Comparison of ENCODE assay signal across 25 cellular contexts in genomic region chr2:69124327-69124726, GRCh38.
A peak's percentile ranks its signal among the peaks of the same experiment; 100 is the strongest.
DNase-seq lines count a peak whose midpoint lies in the region; ATAC-seq and TF ChIP-seq lines count a peak whose summit lies in the region.
"Had no signal": no experiment of that assay in that cellular context is flagged by ENCODE, and none has a peak within 500 bp of the region (broad histone marks: within the 10 kb centered on the region; RNA-seq: fewer than 3 reads in every experiment).

No MANE protein-coding gene starts in this region.

- intact Hi-C loops in Right ventricle myocardium superior (cut with DNase I), result no loop called here
- intact Hi-C loops in left ventricle myocardium inferior (cut with micrococcal nuclease), result no loop called here
- intact Hi-C loops in left ventricle myocardium superior (cut with micrococcal nuclease), result no loop called here
- intact Hi-C loops in esophagus muscularis mucosa (cut with DNase I), result no loop called here

- no peak overlapping the region for H3K4me3 ChIP-seq in left ventricle myocardium inferior
- no peak overlapping the region for H3K4me3 ChIP-seq in right atrium auricular region
- no peak overlapping the region for H3K4me3 ChIP-seq in esophagus muscularis mucosa
- H3K4me3 ChIP-seq: A549; BLaER1 treated with 17β-estradiol and CSF1 and Interleukin-3, amounts not matched to agents 10 nM and 100 nM; GM12878; GM23248 had no signal

- H3K36me3 ChIP-seq in left ventricle myocardium inferior (peaks cover 3% of the 10 kb centered on the region), right atrium auricular region (no peaks in the 10 kb centered on the region), esophagus muscularis mucosa (peaks cover 0 to 48% (median 10%) of the 10 kb centered on the region in 4 donors)
- H3K36me3 ChIP-seq: BE2C; BLaER1 treated with 17β-estradiol and CSF1 and Interleukin-3, amounts not matched to agents 10 nM and 100 nM had no signal

- H3K9me3 ChIP-seq in left ventricle myocardium inferior (replicated peaks), result no peaks in the 10 kb centered on the region
- H3K9me3 ChIP-seq in right atrium auricular region, result no peaks in the 10 kb centered on the region
- H3K9me3 ChIP-seq in esophagus muscularis mucosa, result no peaks in the 10 kb centered on the region
- H3K9me3 ChIP-seq: A549; BE2C; BLaER1 treated with 17β-estradiol and CSF1 and Interleukin-3, amounts not matched to agents 10 nM and 100 nM had no signal

- POLR2A ChIA-PET in HEK293T (lab: Yijun Ruan, JAX), result no interaction called here

- peaks cover 44% of the 10 kb centered on the region for H3K4me1 Mint-ChIP-seq in chondrocyte (ENCODE audit: low read depth)
- no peaks in the 10 kb centered on the region for H3K4me1 Mint-ChIP-seq in stimulated activated memory B cell treated with anti-CD40 and anti-IgM and Interleukin-4, amounts not matched to agents 10 μg/mL and 1 μg/mL and 100 μg/mL, for 72 hours
- H3K4me1 Mint-ChIP-seq: CD14-positive monocyte; CD8-positive, alpha-beta memory T cell had no signal

- TF ChIP-seq EP300 in esophagus muscularis mucosa (IDR thresholded peaks at IDR 0.05), result no peak

- no peaks in the 10 kb centered on the region for H3K9me3 Mint-ChIP-seq in chondrocyte (ENCODE audit: low read depth)
- no peaks in the 10 kb centered on the region for H3K9me3 Mint-ChIP-seq in stimulated activated memory B cell treated with anti-CD40 and anti-IgM and Interleukin-4, amounts not matched to agents 10 μg/mL and 1 μg/mL and 100 μg/mL, for 72 hours
- H3K9me3 Mint-ChIP-seq: CD4-positive, alpha-beta T cell; CD8-positive, alpha-beta memory T cell had no signal

- H3K27ac ChIP-seq in left ventricle myocardium inferior (replicated peaks), result no peak overlapping the region
- no peak overlapping the region for H3K27ac ChIP-seq in right atrium auricular region
- no peak overlapping the region for H3K27ac ChIP-seq in esophagus muscularis mucosa (replicated peaks in 1 of 4)
- H3K27ac ChIP-seq: A549; BLaER1 treated with 17β-estradiol and CSF1 and Interleukin-3, amounts not matched to agents 10 nM and 100 nM; GM23248 had no signal

- 83% methylated on average over 4 of the region's 4 CpGs for WGBS in esophagus muscularis mucosa

- CTCF ChIA-PET in HEK293T (lab: Yijun Ruan, JAX), result no interaction called here

- H3K4me1 ChIP-seq in left ventricle myocardium inferior, result peaks cover 32% of the 10 kb centered on the region
- peaks cover 0 to 8% of the 10 kb centered on the region in 2 donors for H3K4me1 ChIP-seq in right atrium auricular region
- peaks cover 2 to 22% (median 18%) of the 10 kb centered on the region in 4 donors for H3K4me1 ChIP-seq in esophagus muscularis mucosa
- H3K4me1 ChIP-seq: A549, BE2C had no signal

- H3K27me3 ChIP-seq in left ventricle myocardium inferior (ENCODE audit: low read depth), result no peaks in the 10 kb centered on the region
- no peaks in the 10 kb centered on the region for H3K27me3 ChIP-seq in right atrium auricular region
- H3K27me3 ChIP-seq in esophagus muscularis mucosa, result no peaks in the 10 kb centered on the region
- H3K27me3 ChIP-seq: BE2C; BLaER1 treated with 17β-estradiol and CSF1 and Interleukin-3, amounts not matched to agents 10 nM and 100 nM had no signal

- H3K27ac Mint-ChIP-seq in chondrocyte (ENCODE audit: unreplicated experiment), result peak overlapping the region; percentile 10
- no peak overlapping the region for H3K27ac Mint-ChIP-seq in stimulated activated memory B cell treated with anti-CD40 and anti-IgM and Interleukin-4, amounts not matched to agents 10 μg/mL and 1 μg/mL and 100 μg/mL, for 72 hours
- H3K27ac Mint-ChIP-seq: CD14-positive monocyte; CD4-positive, alpha-beta T cell; CD8-positive, alpha-beta memory T cell had no signal

- TF ChIP-seq CTCF in left ventricle myocardium inferior (IDR thresholded peaks at IDR 0.05; ENCODE audit: borderline replicate concordance) (no peak), right atrium auricular region (IDR thresholded peaks at IDR 0.05) (no peak), chondrocyte (IDR thresholded peaks at IDR 0.05) (no peak), esophagus muscularis mucosa (IDR thresholded peaks at IDR 0.05) (no peak)

- peaks cover 31% of the 10 kb centered on the region for H3K36me3 Mint-ChIP-seq in chondrocyte (ENCODE audit: low read depth)
- no peaks in the 10 kb centered on the region for H3K36me3 Mint-ChIP-seq in stimulated activated memory B cell treated with anti-CD40 and anti-IgM and Interleukin-4, amounts not matched to agents 10 μg/mL and 1 μg/mL and 100 μg/mL, for 72 hours
- H3K36me3 Mint-ChIP-seq: CD14-positive monocyte; CD8-positive, alpha-beta memory T cell had no signal

- peak; percentile 38 for ATAC-seq in Right ventricle myocardium superior (ENCODE audit: poor library complexity)
- ATAC-seq in left ventricle myocardium superior, result peak; percentile 44
- peak; percentile 6 for ATAC-seq in stimulated activated memory B cell treated with anti-CD40 and anti-IgM and Interleukin-4, amounts not matched to agents 10 μg/mL and 1 μg/mL and 100 μg/mL, for 72 hours
- ATAC-seq: A549, GM12878 had no signal

- TF ChIP-seq POLR2A in esophagus muscularis mucosa (IDR thresholded peaks at IDR 0.05; ENCODE audit: low read depth), result no peak

- no peak for DNase-seq in Right ventricle myocardium superior
- DNase-seq in left ventricle myocardium inferior, result no peak
- no peak for DNase-seq in left ventricle myocardium superior
- no peak for DNase-seq in right atrium auricular region (ENCODE audit: low spot score)
- no peak for DNase-seq in chondrocyte (ENCODE audit: low spot score)
- no peak for DNase-seq in esophagus muscularis mucosa (ENCODE audit: extremely low spot score)
- DNase-seq in HEK293T (ENCODE audit: extremely low spot score), result no peak
- DNase-seq: 8988T; ACHN; AML-193; BE2C; CD4-positive, alpha-beta T cell; CD8-positive, alpha-beta memory T cell; DMS 273 treated with DMSO at 0.1 percent for 48 hours; DMS79; EL; GDM1; GM23248; H7; HCEC 1CT had no signal

- no peak overlapping the region for H3K4me3 Mint-ChIP-seq in chondrocyte (ENCODE audit: unreplicated experiment)
- H3K4me3 Mint-ChIP-seq in stimulated activated memory B cell treated with anti-CD40 and anti-IgM and Interleukin-4, amounts not matched to agents 10 μg/mL and 1 μg/mL and 100 μg/mL, for 72 hours, result no peak overlapping the region
- H3K4me3 Mint-ChIP-seq: CD14-positive monocyte; CD4-positive, alpha-beta T cell; CD8-positive, alpha-beta memory T cell had no signal

- no peaks in the 10 kb centered on the region for H3K27me3 Mint-ChIP-seq in chondrocyte (ENCODE audit: low read depth)
- H3K27me3 Mint-ChIP-seq in stimulated activated memory B cell treated with anti-CD40 and anti-IgM and Interleukin-4, amounts not matched to agents 10 μg/mL and 1 μg/mL and 100 μg/mL, for 72 hours, result peaks cover 37% of the 10 kb centered on the region
- H3K27me3 Mint-ChIP-seq: CD4-positive, alpha-beta T cell had no signal

TF ChIP-seq in HEK293T, 16 proteins besides CTCF, POLR2A, EP300 and RAD21:
- TF ChIP-seq HDGF (IDR thresholded peaks at IDR 0.05; ENCODE audit: borderline replicate concordance) (no peak), ARNT (IDR thresholded peaks at IDR 0.05) (no peak), PKNOX1 (IDR thresholded peaks at IDR 0.05) (no peak), BHLHE40 (IDR thresholded peaks at IDR 0.05; ENCODE audit: borderline replicate concordance) (no peak), TARDBP (IDR thresholded peaks at IDR 0.05) (no peak), NFRKB (IDR thresholded peaks at IDR 0.05) (no peak), L3MBTL2 (conservative IDR thresholded peaks at IDR 0.05) (no peak), FOXA1 (IDR thresholded peaks at IDR 0.05) (no peak), FOXM1 (IDR thresholded peaks at IDR 0.05; ENCODE audit: borderline replicate concordance) (no peak), FOXK2 (IDR thresholded peaks at IDR 0.05) (no peak), CTBP1 (IDR thresholded peaks at IDR 0.05; ENCODE audit: borderline replicate concordance) (no peak), ELF4 (IDR thresholded peaks at IDR 0.05) (no peak), SUZ12 (IDR thresholded peaks at IDR 0.05) (no peak), LEF1 (IDR thresholded peaks at IDR 0.05; ENCODE audit: borderline replicate concordance) (no peak)
